Comparison of ENCODE assay signal across 13 cellular contexts in genomic region chr10:3099291-3100092, GRCh38. TPM values are rescaled to one million over a fixed set of nuclear protein-coding genes. Genes with fewer than 3 reads are reported as not detected.
DNase-seq lines count a peak whose midpoint lies in the region; ATAC-seq and TF ChIP-seq lines count a peak whose summit lies in the region.
"Had no signal": no experiment of that assay in that cellular context is flagged by ENCODE, and none has a peak within 500 bp of the region (broad histone marks: within the 10 kb centered on the region; RNA-seq: fewer than 3 reads in every experiment).

No MANE protein-coding gene starts in this region.

- H3F3A ChIP-seq in GM23248 (ENCODE audit: insufficient read depth): peaks cover 38% of the 10 kb centered on the region

- peaks cover 42% of the 10 kb centered on the region for H3K4me1 ChIP-seq in GM23248 (ENCODE audit: insufficient read depth)
- H3K4me1 ChIP-seq in foreskin keratinocyte: peaks cover 15% of the 10 kb centered on the region

- H3K9me2 ChIP-seq in GM23248 (ENCODE audit: insufficient read depth): no peaks in the 10 kb centered on the region

- no peaks in the 10 kb centered on the region for H4K20me1 ChIP-seq in GM23248 (ENCODE audit: insufficient read depth)

- no peaks in the 10 kb centered on the region for H3K9me3 ChIP-seq in GM23248 (ENCODE audit: low read depth)

- DNase-seq in AG04449 (ENCODE audit: low read depth, low spot score) (peak; percentile 38), GM23248 (peak; percentile 87), foreskin keratinocyte (peak; percentile 37 to 43), H7 (no peak), NCI-H2081 (lab: John Stamatoyannopoulos, UW) (no peak)
- DNase-seq in activated T-helper 2 cell treated with anti-CD3 and anti-CD28 coated beads, Interferon-gamma antibody, Interleukin-2, Interleukin-4, amounts not matched to agents 10 μg/mL and 5 μg/mL and 100 μg/mL, durations not matched to agents 14 hours and 24 hours and 36 hours (ENCODE audit: low spot score): no peak
- DNase-seq in activated naive CD4-positive, alpha-beta T cell treated with anti-CD3 and anti-CD28 coated beads, Interleukin-2, amount 10 ng/mL, durations not matched to agents 7 days and 5 days: no peak
- DNase-seq: activated CD4-positive, alpha-beta memory T cell treated with anti-CD3 and anti-CD28 coated beads for 36 hours; central memory CD4-positive, alpha-beta T cell; NCI-H1092; nephron progenitor cell; stimulated activated CD4-positive, alpha-beta T cell treated with anti-CD3 and anti-CD28 coated beads, Interleukin-4, amount 100 ng/mL, for 24 hours had no signal

- H3K27ac ChIP-seq in GM23248 (peak overlapping the region; percentile 38), foreskin keratinocyte (no peak overlapping the region)

- no peaks in the 10 kb centered on the region for H3K9me3 Mint-ChIP-seq in activated T-helper 2 cell treated with anti-CD3 and anti-CD28 coated beads, Interferon-gamma antibody, Interleukin-2, Interleukin-4, amounts not matched to agents 10 μg/mL and 5 μg/mL and 100 μg/mL, durations not matched to agents 14 hours and 24 hours and 36 hours
- no peaks in the 10 kb centered on the region for H3K9me3 Mint-ChIP-seq in activated naive CD4-positive, alpha-beta T cell treated with anti-CD3 and anti-CD28 coated beads, Interleukin-2, amount 10 ng/mL, durations not matched to agents 7 days and 5 days
- H3K9me3 Mint-ChIP-seq: activated CD4-positive, alpha-beta memory T cell treated with anti-CD3 and anti-CD28 coated beads for 36 hours had no signal

- no peaks in the 10 kb centered on the region for H3K27me3 Mint-ChIP-seq in activated T-helper 2 cell treated with anti-CD3 and anti-CD28 coated beads, Interferon-gamma antibody, Interleukin-2, Interleukin-4, amounts not matched to agents 10 μg/mL and 5 μg/mL and 100 μg/mL, durations not matched to agents 14 hours and 24 hours and 36 hours (ENCODE audit: low read depth)
- no peaks in the 10 kb centered on the region for H3K27me3 Mint-ChIP-seq in activated naive CD4-positive, alpha-beta T cell treated with anti-CD3 and anti-CD28 coated beads, Interleukin-2, amount 10 ng/mL, durations not matched to agents 7 days and 5 days
- H3K27me3 Mint-ChIP-seq: activated CD4-positive, alpha-beta memory T cell treated with anti-CD3 and anti-CD28 coated beads for 36 hours had no signal

- H2AFZ ChIP-seq in GM23248: no peak overlapping the region

- no peak overlapping the region for H3K4me3 Mint-ChIP-seq in activated T-helper 2 cell treated with anti-CD3 and anti-CD28 coated beads, Interferon-gamma antibody, Interleukin-2, Interleukin-4, amounts not matched to agents 10 μg/mL and 5 μg/mL and 100 μg/mL, durations not matched to agents 14 hours and 24 hours and 36 hours (ENCODE audit: low read depth)
- no peak overlapping the region for H3K4me3 Mint-ChIP-seq in activated naive CD4-positive, alpha-beta T cell treated with anti-CD3 and anti-CD28 coated beads, Interleukin-2, amount 10 ng/mL, durations not matched to agents 7 days and 5 days
- H3K4me3 Mint-ChIP-seq: activated CD4-positive, alpha-beta memory T cell treated with anti-CD3 and anti-CD28 coated beads for 36 hours; nephron progenitor cell had no signal

- H3K27ac Mint-ChIP-seq in activated T-helper 2 cell treated with anti-CD3 and anti-CD28 coated beads, Interferon-gamma antibody, Interleukin-2, Interleukin-4, amounts not matched to agents 10 μg/mL and 5 μg/mL and 100 μg/mL, durations not matched to agents 14 hours and 24 hours and 36 hours: peak overlapping the region; percentile 47
- no peak overlapping the region for H3K27ac Mint-ChIP-seq in activated naive CD4-positive, alpha-beta T cell treated with anti-CD3 and anti-CD28 coated beads, Interleukin-2, amount 10 ng/mL, durations not matched to agents 7 days and 5 days
- H3K27ac Mint-ChIP-seq: activated CD4-positive, alpha-beta memory T cell treated with anti-CD3 and anti-CD28 coated beads for 36 hours had no signal

- TF ChIP-seq CTCF in AG04449 (IDR thresholded peaks at IDR 0.05; ENCODE audit: insufficient read depth, low read length, missing control alignments): no peak
- no peak for TF ChIP-seq CTCF in foreskin keratinocyte (conservative IDR thresholded peaks at IDR 0.05)

- WGBS in GM23248 (ENCODE audit: low coverage in 1 of 2, low lambda C conversion rate in 2 of 2, missing lambda C conversion rate in 2 of 2), 2 experiments: 81 to 82% methylated on average over 22 of the region's 22 CpGs

- peaks cover 74% of the 10 kb centered on the region for H3K36me3 Mint-ChIP-seq in activated T-helper 2 cell treated with anti-CD3 and anti-CD28 coated beads, Interferon-gamma antibody, Interleukin-2, Interleukin-4, amounts not matched to agents 10 μg/mL and 5 μg/mL and 100 μg/mL, durations not matched to agents 14 hours and 24 hours and 36 hours (ENCODE audit: low read depth)
- H3K36me3 Mint-ChIP-seq in activated naive CD4-positive, alpha-beta T cell treated with anti-CD3 and anti-CD28 coated beads, Interleukin-2, amount 10 ng/mL, durations not matched to agents 7 days and 5 days: peaks cover 52% of the 10 kb centered on the region

- H3K9ac ChIP-seq in GM23248: peak overlapping the region; percentile 20; the same call in 1 of the 2 replicates

- POLR2A ChIA-PET in AG04449 (lab: Yijun Ruan, JAX): no interaction called here

- intact Hi-C loops in activated T-helper 2 cell treated with anti-CD3 and anti-CD28 coated beads, Interferon-gamma antibody, Interleukin-2, Interleukin-4, amounts not matched to agents 10 μg/mL and 5 μg/mL and 100 μg/mL, durations not matched to agents 14 hours and 24 hours and 36 hours (cut with micrococcal nuclease): loop anchor here (10.0 kb wide), 2 partner anchors 155 to 655 kb away; no protein-coding TSS in a partner anchor

- H3K4me3 ChIP-seq in AG04449 (ENCODE audit: low read depth, low read length): no peak overlapping the region
- no peak overlapping the region for H3K4me3 ChIP-seq in GM23248
- H3K4me3 ChIP-seq in H7 (ENCODE audit: insufficient read depth, low read depth, low read length): no peak overlapping the region

- peaks cover 29% of the 10 kb centered on the region for H3K4me1 Mint-ChIP-seq in activated T-helper 2 cell treated with anti-CD3 and anti-CD28 coated beads, Interferon-gamma antibody, Interleukin-2, Interleukin-4, amounts not matched to agents 10 μg/mL and 5 μg/mL and 100 μg/mL, durations not matched to agents 14 hours and 24 hours and 36 hours (ENCODE audit: low read depth)
- H3K4me1 Mint-ChIP-seq in activated naive CD4-positive, alpha-beta T cell treated with anti-CD3 and anti-CD28 coated beads, Interleukin-2, amount 10 ng/mL, durations not matched to agents 7 days and 5 days: peaks cover 24% of the 10 kb centered on the region

- ATAC-seq in foreskin keratinocyte (no peak), HG02610 (IDR thresholded peaks at IDR 0.05; ENCODE audit: unreplicated experiment) (no peak)

- peak overlapping the region; percentile 24 for H3K4me2 ChIP-seq in GM23248 (ENCODE audit: unreplicated experiment)

- CTCF ChIA-PET in AG04449 (lab: Yijun Ruan, JAX): interaction anchor here (1.8 kb wide), 1 partner anchor 17 kb away, joined by 4 read pairs; no protein-coding TSS in a partner anchor
- CTCF ChIA-PET in activated naive CD4-positive, alpha-beta T cell treated with anti-CD3 and anti-CD28 coated beads, Interleukin-2, amount 10 ng/mL, durations not matched to agents 7 days and 5 days (lab: Charles Lee): no interaction called here

- H3K79me2 ChIP-seq in GM23248 (ENCODE audit: insufficient read depth): peaks cover 53% of the 10 kb centered on the region

- H3K36me3 ChIP-seq in GM23248 (ENCODE audit: low read depth) (peaks cover 27% of the 10 kb centered on the region; the same call in 1 of the 2 replicates), H7 (replicated peaks; ENCODE audit: control insufficient read depth, insufficient read depth, low read length) (peaks cover 15% of the 10 kb centered on the region)

- in situ Hi-C loops in GM23248 (cut with MboI): no loop called here

- H3K27me3 ChIP-seq in GM23248 (replicated peaks; ENCODE audit: insufficient read depth) (no peaks in the 10 kb centered on the region), foreskin keratinocyte (no peaks in the 10 kb centered on the region), H7 (ENCODE audit: control insufficient read depth, insufficient read depth, low read length) (no peaks in the 10 kb centered on the region)

RNA-seq across cellular contexts. Expression of gene PFKP, which starts 32.1 kb away (rescaled TPM):
- 137 and 159 TPM in 2 replicates for total RNA-seq in GM23248 (2014; rRNA removed; shearing (Covaris generic))
- polyA plus RNA-seq in GM23248 (2016; fragmentation: Nextera tagmentation; extraction: Ambion mirVana): 133 TPM in 2 replicates
- total RNA-seq in activated T-helper 2 cell treated with anti-CD3 and anti-CD28 coated beads, Interferon-gamma antibody, Interleukin-2, Interleukin-4, amounts not matched to agents 10 μg/mL and 5 μg/mL and 100 μg/mL, durations not matched to agents 14 hours and 24 hours and 36 hours: 250 and 255 TPM in 2 replicates
- 186 and 190 TPM in 2 replicates for total RNA-seq in foreskin keratinocyte
- 125 and 130 TPM in 2 replicates for polyA plus RNA-seq in foreskin keratinocyte
- 104 and 120 TPM in 2 replicates for total RNA-seq in H7 (2014; rRNA removed; shearing (Covaris generic))

Comparison
In these comparisons a context has a peak if more than half of its experiments do, and no peak if none do; other contexts are left out.
1. DNase-seq: peak in AG04449 (single experiment), GM23248 (single experiment) and foreskin keratinocyte (2 of 2); none in activated T-helper 2 cell treated with anti-CD3 and anti-CD28 coated beads, Interferon-gamma antibody, Interleukin-2, Interleukin-4, amounts not matched to agents 10 μg/mL and 5 μg/mL and 100 μg/mL, durations not matched to agents 14 hours and 24 hours and 36 hours (single experiment), H7 (single experiment), activated naive CD4-positive, alpha-beta T cell treated with anti-CD3 and anti-CD28 coated beads, Interleukin-2, amount 10 ng/mL, durations not matched to agents 7 days and 5 days (single experiment) and NCI-H2081 (0 of 2).